Comparison of ENCODE assay signal across 17 cellular contexts in the genomic region with DNA sequence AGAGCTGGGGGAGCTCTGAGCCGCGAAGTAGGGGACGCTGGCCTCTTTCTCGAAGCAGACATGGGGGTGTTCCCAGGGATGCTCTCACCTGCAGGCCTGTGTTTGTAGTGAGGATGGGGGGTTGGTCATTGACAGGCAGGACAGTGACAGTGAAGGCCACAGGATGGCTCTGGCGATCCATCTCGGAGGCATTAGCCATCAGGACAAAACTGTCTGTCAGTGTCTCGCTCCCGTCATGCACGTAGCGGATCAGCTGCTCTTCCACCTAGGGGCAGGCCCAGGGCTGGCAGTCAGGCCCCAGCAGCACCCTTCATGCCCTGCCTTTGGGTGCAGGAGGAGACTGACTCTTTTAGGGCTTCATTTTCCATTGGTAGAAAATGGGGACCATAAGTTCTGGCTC. TPM values are rescaled to one million over a fixed set of nuclear protein-coding genes. Genes with fewer than 3 reads are reported as not detected.
DNase-seq lines count a peak whose midpoint lies in the region; ATAC-seq and TF ChIP-seq lines count a peak whose summit lies in the region.
"Had no signal": no experiment of that assay in that cellular context is flagged by ENCODE, and none has a peak within 500 bp of the region (broad histone marks: within the 10 kb centered on the region; RNA-seq: fewer than 3 reads in every experiment).

No MANE protein-coding gene starts in this region.

- DNase-seq in DMS53 (lab: John Stamatoyannopoulos, UW) (peak; percentile 27), DMS53 treated with DMSO at 0.1 percent for 48 hours (lab: John Stamatoyannopoulos, UW; ENCODE audit: unreplicated experiment) (no peak), ELF-1 (ENCODE audit: low read depth, low spot score) (peak; percentile 41), RPMI7951 (ENCODE audit: low read depth) (peak; percentile 29), endothelial cell (ENCODE audit: low spot score) (no peak), GOT3 (lab: John Stamatoyannopoulos, UW) (no peak)
- DNase-seq in T-helper 2 cell treated with Interferon-gamma antibody and Interleukin-4, amounts not matched to agents 5 μg/mL and 100 μg/mL, for 36 hours (ENCODE audit: low spot score) = no peak
- DNase-seq: CD4-positive, alpha-beta memory T cell; DND-41; GDM1; GM23248; IMR-90; NCI-H2081; NCI-H2227 treated with DMSO at 0.1 percent for 48 hours; NK-92 treated with Interleukin-12 subunit alpha and Interleukin-12 subunit beta, amount 100 ng/mL, for 24 hours had no signal

- H3K4me3 Mint-ChIP-seq in endothelial cell (ENCODE audit: unreplicated experiment) = peak overlapping the region; percentile 62
- no peak overlapping the region for H3K4me3 Mint-ChIP-seq in T-helper 2 cell treated with Interferon-gamma antibody and Interleukin-4, amounts not matched to agents 5 μg/mL and 100 μg/mL, for 36 hours
- H3K4me3 Mint-ChIP-seq: CD4-positive, alpha-beta memory T cell had no signal

- no peaks in the 10 kb centered on the region for H3K4me1 Mint-ChIP-seq in endothelial cell (ENCODE audit: unreplicated experiment)
- no peaks in the 10 kb centered on the region for H3K4me1 Mint-ChIP-seq in T-helper 2 cell treated with Interferon-gamma antibody and Interleukin-4, amounts not matched to agents 5 μg/mL and 100 μg/mL, for 36 hours (ENCODE audit: low read depth)
- H3K4me1 Mint-ChIP-seq: CD4-positive, alpha-beta memory T cell had no signal

- ATAC-seq in HG02840 (IDR thresholded peaks at IDR 0.05; ENCODE audit: low FRiP score, unreplicated experiment) = no peak

- no peaks in the 10 kb centered on the region for H3K36me3 Mint-ChIP-seq in endothelial cell (ENCODE audit: low read depth, unreplicated experiment)
- no peaks in the 10 kb centered on the region for H3K36me3 Mint-ChIP-seq in T-helper 2 cell treated with Interferon-gamma antibody and Interleukin-4, amounts not matched to agents 5 μg/mL and 100 μg/mL, for 36 hours (ENCODE audit: low read depth)
- H3K36me3 Mint-ChIP-seq: CD4-positive, alpha-beta memory T cell had no signal

- H3K27me3 Mint-ChIP-seq in endothelial cell (ENCODE audit: unreplicated experiment) = peaks cover 13% of the 10 kb centered on the region
- no peaks in the 10 kb centered on the region for H3K27me3 Mint-ChIP-seq in T-helper 2 cell treated with Interferon-gamma antibody and Interleukin-4, amounts not matched to agents 5 μg/mL and 100 μg/mL, for 36 hours (ENCODE audit: low read depth)

- H3K9me3 Mint-ChIP-seq in endothelial cell (ENCODE audit: unreplicated experiment) = no peaks in the 10 kb centered on the region
- no peaks in the 10 kb centered on the region for H3K9me3 Mint-ChIP-seq in T-helper 2 cell treated with Interferon-gamma antibody and Interleukin-4, amounts not matched to agents 5 μg/mL and 100 μg/mL, for 36 hours

- TF ChIP-seq CTCF in endothelial cell (IDR thresholded peaks at IDR 0.05; ENCODE audit: unreplicated experiment) = no peak

- peak overlapping the region; percentile 57 for H3K27ac Mint-ChIP-seq in endothelial cell (ENCODE audit: unreplicated experiment)
- H3K27ac Mint-ChIP-seq in T-helper 2 cell treated with Interferon-gamma antibody and Interleukin-4, amounts not matched to agents 5 μg/mL and 100 μg/mL, for 36 hours = no peak overlapping the region
- H3K27ac Mint-ChIP-seq: CD4-positive, alpha-beta memory T cell had no signal

RNA-seq across cellular contexts. Expression of a gene that starts 28.0 kb away (rescaled TPM):
- total RNA-seq in RPMI7951 (2014; rRNA removed; shearing (Covaris generic)) = 31.4 and 52.5 TPM in 2 replicates
- 0.18 TPM for total RNA-seq in endothelial cell (ENCODE audit: unreplicated experiment)
- total RNA-seq: CD4-positive, alpha-beta memory T cell; OCI-LY7 had no signal

RNA-seq across cellular contexts. Expression of a gene that starts 36.9 kb away (rescaled TPM):
- 7.1 and 8.1 TPM in 2 replicates for total RNA-seq in RPMI7951 (2014; rRNA removed; shearing (Covaris generic))
- 17.3 TPM for total RNA-seq in endothelial cell (ENCODE audit: unreplicated experiment)

RNA-seq across cellular contexts. Expression of a gene that starts 44.6 kb away (rescaled TPM):
- 127 and 153 TPM in 2 replicates for total RNA-seq in RPMI7951 (2014; rRNA removed; shearing (Covaris generic))
- total RNA-seq in endothelial cell (ENCODE audit: unreplicated experiment) = 33.5 TPM

RNA-seq across cellular contexts. Expression of a gene that starts 59.1 kb away (rescaled TPM):
- 30.5 and 33.2 TPM in 2 replicates for total RNA-seq in RPMI7951 (2014; rRNA removed; shearing (Covaris generic))
- total RNA-seq in endothelial cell (ENCODE audit: unreplicated experiment) = 16.5 TPM

Comparison
In these comparisons a context has a peak if more than half of its experiments do, and no peak if none do; other contexts are left out.
1. DNase-seq: peak in DMS53 (single experiment), ELF-1 (single experiment) and RPMI7951 (single experiment); none in DMS53 treated with DMSO at 0.1 percent for 48 hours (single experiment), endothelial cell (single experiment), GOT3 (single experiment) and T-helper 2 cell treated with Interferon-gamma antibody and Interleukin-4, amounts not matched to agents 5 μg/mL and 100 μg/mL, for 36 hours (single experiment).
2. RNA of a gene that starts 28.0 kb away (total RNA-seq): 31.4 to 52.5 TPM in RPMI7951; 0.18 TPM in endothelial cell (single experiment); every median in the first group is over 10 times any median in the second.